In the genomic region with DNA sequence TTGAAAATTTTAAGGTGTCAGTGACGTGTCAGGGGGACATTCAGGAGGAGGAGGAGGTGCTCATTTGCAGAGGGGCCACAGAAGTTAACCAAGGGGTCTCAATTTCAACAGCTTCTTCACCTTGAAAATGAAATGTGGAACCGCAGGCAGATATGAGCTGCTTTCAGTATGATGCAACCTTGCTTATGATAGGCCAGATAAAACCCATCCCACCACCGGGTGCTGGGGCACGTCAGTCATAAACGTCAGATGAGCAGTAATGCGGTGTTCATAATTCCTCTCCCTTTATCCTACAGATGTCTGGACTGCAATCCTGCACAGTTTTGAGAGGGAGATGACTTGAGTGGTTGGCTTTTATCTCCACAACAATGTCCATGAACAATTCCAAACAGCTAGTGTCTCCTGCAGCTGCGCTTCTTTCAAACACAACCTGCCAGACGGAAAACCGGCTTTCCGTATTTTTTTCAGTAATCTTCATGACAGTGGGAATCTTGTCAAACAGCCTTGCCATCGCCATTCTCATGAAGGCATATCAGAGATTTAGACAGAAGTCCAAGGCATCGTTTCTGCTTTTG, we compare ENCODE assay signal across 1 cellular context.
TF ChIP-seq lines count a peak whose summit lies in the region.

No MANE protein-coding gene starts in this region.

TF ChIP-seq in SK-N-SH treated with all-trans-retinoic acid at 6 μM for 48 hours, 23 proteins besides CTCF, POLR2A, EP300 and RAD21 (continued from another document):
- TF ChIP-seq, protein P1, sequence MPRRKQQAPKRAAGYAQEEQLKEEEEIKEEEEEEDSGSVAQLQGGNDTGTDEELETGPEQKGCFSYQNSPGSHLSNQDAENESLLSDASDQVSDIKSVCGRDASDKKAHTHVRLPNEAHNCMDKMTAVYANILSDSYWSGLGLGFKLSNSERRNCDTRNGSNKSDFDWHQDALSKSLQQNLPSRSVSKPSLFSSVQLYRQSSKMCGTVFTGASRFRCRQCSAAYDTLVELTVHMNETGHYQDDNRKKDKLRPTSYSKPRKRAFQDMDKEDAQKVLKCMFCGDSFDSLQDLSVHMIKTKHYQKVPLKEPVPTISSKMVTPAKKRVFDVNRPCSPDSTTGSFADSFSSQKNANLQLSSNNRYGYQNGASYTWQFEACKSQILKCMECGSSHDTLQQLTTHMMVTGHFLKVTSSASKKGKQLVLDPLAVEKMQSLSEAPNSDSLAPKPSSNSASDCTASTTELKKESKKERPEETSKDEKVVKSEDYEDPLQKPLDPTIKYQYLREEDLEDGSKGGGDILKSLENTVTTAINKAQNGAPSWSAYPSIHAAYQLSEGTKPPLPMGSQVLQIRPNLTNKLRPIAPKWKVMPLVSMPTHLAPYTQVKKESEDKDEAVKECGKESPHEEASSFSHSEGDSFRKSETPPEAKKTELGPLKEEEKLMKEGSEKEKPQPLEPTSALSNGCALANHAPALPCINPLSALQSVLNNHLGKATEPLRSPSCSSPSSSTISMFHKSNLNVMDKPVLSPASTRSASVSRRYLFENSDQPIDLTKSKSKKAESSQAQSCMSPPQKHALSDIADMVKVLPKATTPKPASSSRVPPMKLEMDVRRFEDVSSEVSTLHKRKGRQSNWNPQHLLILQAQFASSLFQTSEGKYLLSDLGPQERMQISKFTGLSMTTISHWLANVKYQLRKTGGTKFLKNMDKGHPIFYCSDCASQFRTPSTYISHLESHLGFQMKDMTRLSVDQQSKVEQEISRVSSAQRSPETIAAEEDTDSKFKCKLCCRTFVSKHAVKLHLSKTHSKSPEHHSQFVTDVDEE (CRISPR knock-in tag; IDR thresholded peaks at IDR 0.05): no peak
- no peak for TF ChIP-seq GLIS3 (CRISPR knock-in tag; IDR thresholded peaks at IDR 0.05)
